ENCODE assay signal across 21 cellular contexts in genomic region chr11:101996106-101996505, GRCh38. TPM values are rescaled to one million over a fixed set of nuclear protein-coding genes. Genes with fewer than 3 reads are reported as not detected.
DNase-seq lines count a peak whose midpoint lies in the region; ATAC-seq and TF ChIP-seq lines count a peak whose summit lies in the region.
"Had no signal": no experiment of that assay in that cellular context is flagged by ENCODE, and none has a peak within 500 bp of the region (broad histone marks: within the 10 kb centered on the region; RNA-seq: fewer than 3 reads in every experiment).

No MANE protein-coding gene starts in this region.

- no peak overlapping the region for H3K4me3 Mint-ChIP-seq in endodermal cell
- no peak overlapping the region for H3K4me3 Mint-ChIP-seq in progenitor cell of endocrine pancreas (ENCODE audit: low read depth)
- H3K4me3 Mint-ChIP-seq in activated T-cell treated with anti-CD3 and anti-CD28 coated beads, Interleukin-2, amount 50 U/mL, for 24 hours, result no peak overlapping the region
- H3K4me3 Mint-ChIP-seq: CD4-positive, alpha-beta T cell had no signal

- no peaks in the 10 kb centered on the region for H3K36me3 Mint-ChIP-seq in endodermal cell (ENCODE audit: low read depth)
- no peaks in the 10 kb centered on the region for H3K36me3 Mint-ChIP-seq in progenitor cell of endocrine pancreas (ENCODE audit: insufficient read depth)
- peaks cover 2% of the 10 kb centered on the region for H3K36me3 Mint-ChIP-seq in activated T-cell treated with anti-CD3 and anti-CD28 coated beads, Interleukin-2, amount 50 U/mL, for 24 hours (ENCODE audit: low read depth)

- DNase-seq in DMS53 (lab: John Stamatoyannopoulos, UW), result peak; percentile 89
- DNase-seq in NCI-H2171 (lab: John Stamatoyannopoulos, UW), result peak; percentile 5
- no peak for DNase-seq in endodermal cell
- no peak for DNase-seq in progenitor cell of endocrine pancreas (ENCODE audit: low spot score, unreplicated experiment)
- no peak for DNase-seq in activated T-cell treated with anti-CD3 and anti-CD28 coated beads, Interleukin-2, amount 50 U/mL, for 24 hours
- no peak for DNase-seq in MG63
- no peak for DNase-seq in GM23248
- DNase-seq: CD4-positive, alpha-beta T cell; COR-L47; GDM1; GOT3; HCEC 1CT; KBM-7; NCI-H1092 treated with DMSO at 0.1 percent for 48 hours; NCI-H1436 treated with DMSO at 0.1 percent for 48 hours; NCI-H1930; NCI-H82; OCI-M1 had no signal

- no peak for ATAC-seq in GM18868 (IDR thresholded peaks at IDR 0.05; ENCODE audit: unreplicated experiment)
- ATAC-seq: Right ventricle myocardium inferior had no signal

- 94 to 100% methylated on average over 3 to 4 of the region's 4 CpGs for WGBS in endodermal cell (ENCODE audit: insufficient coverage in 1 of 2, insufficient read length in 1 of 2), 2 experiments
- whole genome bisulfite sequencing in GM23248 (ENCODE audit: low coverage in 1 of 2, low lambda C conversion rate in 2 of 2, missing lambda C conversion rate in 2 of 2), 2 experiments, result 94 to 96% methylated on average over 4 of the region's 4 CpGs

- H3K4me1 Mint-ChIP-seq in endodermal cell (no peaks in the 10 kb centered on the region), progenitor cell of endocrine pancreas (ENCODE audit: low read depth) (peaks cover 2% of the 10 kb centered on the region)
- H3K4me1 Mint-ChIP-seq in activated T-cell treated with anti-CD3 and anti-CD28 coated beads, Interleukin-2, amount 50 U/mL, for 24 hours (ENCODE audit: low read depth), result no peaks in the 10 kb centered on the region

- no peaks in the 10 kb centered on the region for H3K9me2 ChIP-seq in GM23248 (ENCODE audit: insufficient read depth)

- no peaks in the 10 kb centered on the region for H3K27me3 Mint-ChIP-seq in endodermal cell (ENCODE audit: insufficient read depth)
- no peaks in the 10 kb centered on the region for H3K27me3 Mint-ChIP-seq in progenitor cell of endocrine pancreas
- H3K27me3 Mint-ChIP-seq in activated T-cell treated with anti-CD3 and anti-CD28 coated beads, Interleukin-2, amount 50 U/mL, for 24 hours, result no peaks in the 10 kb centered on the region
- H3K27me3 Mint-ChIP-seq: CD4-positive, alpha-beta T cell had no signal

- no peaks in the 10 kb centered on the region for H3K36me3 ChIP-seq in endodermal cell (ENCODE audit: control insufficient read depth, insufficient read depth, low read length)
- no peaks in the 10 kb centered on the region for H3K36me3 ChIP-seq in MG63
- H3K36me3 ChIP-seq in GM23248 (ENCODE audit: low read depth), result no peaks in the 10 kb centered on the region

- H4K20me1 ChIP-seq in GM23248 (ENCODE audit: insufficient read depth), result no peaks in the 10 kb centered on the region

- no peak overlapping the region for H3K27ac ChIP-seq in endodermal cell (ENCODE audit: low read depth, low read length)
- no peak overlapping the region for H3K27ac ChIP-seq in GM23248

- H3K27me3 ChIP-seq in endodermal cell (ENCODE audit: control insufficient read depth, insufficient read depth, low read length, poor library complexity, severe bottlenecking) (no peaks in the 10 kb centered on the region), MG63 (no peaks in the 10 kb centered on the region; the same call in 1 of the 2 replicates), GM23248 (replicated peaks; ENCODE audit: insufficient read depth) (no peaks in the 10 kb centered on the region)

- no peak overlapping the region for H3K4me2 ChIP-seq in GM23248 (ENCODE audit: unreplicated experiment)

- H3F3A ChIP-seq in GM23248 (ENCODE audit: insufficient read depth), result no peaks in the 10 kb centered on the region

- no peak for TF ChIP-seq CTCF in endodermal cell (conservative IDR thresholded peaks at IDR 0.05)
- TF ChIP-seq CTCF in progenitor cell of endocrine pancreas (IDR thresholded peaks at IDR 0.05; ENCODE audit: unreplicated experiment), result no peak

- in situ Hi-C loops in GM23248 (cut with MboI), result no loop called here

- H3K9me3 Mint-ChIP-seq in endodermal cell (no peaks in the 10 kb centered on the region), progenitor cell of endocrine pancreas (ENCODE audit: low read depth) (peaks cover 4% of the 10 kb centered on the region)
- peaks cover 6% of the 10 kb centered on the region for H3K9me3 Mint-ChIP-seq in activated T-cell treated with anti-CD3 and anti-CD28 coated beads, Interleukin-2, amount 50 U/mL, for 24 hours
- H3K9me3 Mint-ChIP-seq: CD4-positive, alpha-beta T cell had no signal

- no peaks in the 10 kb centered on the region for H3K79me2 ChIP-seq in GM23248 (ENCODE audit: insufficient read depth)

- H3K9me3 ChIP-seq in endodermal cell (ENCODE audit: control insufficient read depth, low read length) (peaks cover 6% of the 10 kb centered on the region), MG63 (no peaks in the 10 kb centered on the region), GM23248 (ENCODE audit: low read depth) (no peaks in the 10 kb centered on the region)

- H3K4me3 ChIP-seq in endodermal cell (ENCODE audit: low read length) (no peak overlapping the region), MG63 (no peak overlapping the region), GM23248 (no peak overlapping the region)

- H3K27ac Mint-ChIP-seq in endodermal cell, result peak overlapping the region; percentile 13
- peak overlapping the region; percentile 22 for H3K27ac Mint-ChIP-seq in progenitor cell of endocrine pancreas
- no peak overlapping the region for H3K27ac Mint-ChIP-seq in activated T-cell treated with anti-CD3 and anti-CD28 coated beads, Interleukin-2, amount 50 U/mL, for 24 hours
- H3K27ac Mint-ChIP-seq: CD4-positive, alpha-beta T cell had no signal

- H2AFZ ChIP-seq in GM23248, result no peak overlapping the region

- no peak overlapping the region for H3K9ac ChIP-seq in endodermal cell (ENCODE audit: extremely low read depth, low read length, poor library complexity, severe bottlenecking)
- H3K9ac ChIP-seq in GM23248, result no peak overlapping the region

- H3K4me1 ChIP-seq in endodermal cell (ENCODE audit: control insufficient read depth, insufficient read depth, low read length), result no peaks in the 10 kb centered on the region
- no peaks in the 10 kb centered on the region for H3K4me1 ChIP-seq in GM23248 (ENCODE audit: insufficient read depth)

RNA-seq across cellular contexts. Expression of gene CFAP300, which starts 51.1 kb away (rescaled TPM):
- total RNA-seq in endodermal cell, result 1 to 10 TPM; 2.9 to 5.2 TPM
- polyA plus RNA-seq in endodermal cell (2013, experiment 1 of 2), result 3.2 TPM
- polyA plus RNA-seq in endodermal cell (2013, experiment 2 of 2), result 4.7 TPM
- total RNA-seq in progenitor cell of endocrine pancreas, result 1.2 and 1.5 TPM in 2 replicates
- 1.3 and 6.4 TPM in 2 replicates for total RNA-seq in MG63 (2014; rRNA removed; shearing (Covaris generic); ENCODE audit: low replicate concordance)
- 7.3 and 10.2 TPM in 2 replicates for total RNA-seq in GM23248 (2014; rRNA removed; shearing (Covaris generic))
- 14.0 and 15.3 TPM in 2 replicates for polyA plus RNA-seq in GM23248 (2016; fragmentation: Nextera tagmentation; extraction: Ambion mirVana)
- total RNA-seq: CD4-positive, alpha-beta T cell; SK-MEL-5 had no signal

Comparison
In these comparisons a context has a peak if more than half of its experiments do, and no peak if none do; other contexts are left out.
1. DNase-seq: peak in DMS53 (single experiment) and NCI-H2171 (single experiment); none in endodermal cell (single experiment), progenitor cell of endocrine pancreas (single experiment), activated T-cell treated with anti-CD3 and anti-CD28 coated beads, Interleukin-2, amount 50 U/mL, for 24 hours (single experiment), MG63 (single experiment) and GM23248 (single experiment).